21 cellular contexts compared by ENCODE assay signal in genomic region chr3:120764206-120764605, GRCh38. TPM values are rescaled to one million over a fixed set of nuclear protein-coding genes. Genes with fewer than 3 reads are reported as not detected.
DNase-seq lines count a peak whose midpoint lies in the region; ATAC-seq, FAIRE-seq and TF ChIP-seq lines count a peak whose summit lies in the region.
"Had no signal": no experiment of that assay in that cellular context is flagged by ENCODE, and none has a peak within 500 bp of the region (broad histone marks: within the 10 kb centered on the region; RNA-seq: fewer than 3 reads in every experiment).

No MANE protein-coding gene starts in this region.

- CTCF ChIA-PET in GM12878 (lab: Yijun Ruan, JAX) = interaction anchor here (1.3 to 3.0 kb wide), 7 partner anchors 9 to 205 kb away, joined by 3 to 14 read pairs (median 5); partner anchors contain the start of gene GTF2E1

- no peak for TF ChIP-seq RAD21 in GM12878 (IDR thresholded peaks at IDR 0.05; ENCODE audit: insufficient read depth, low read depth, low read length)

- peaks cover 46% of the 10 kb centered on the region for H3K79me2 ChIP-seq in GM12878 (ENCODE audit: control insufficient read depth, insufficient read depth, low read length)

- SMC1A ChIA-PET in GM12878 (lab: Charles Lee; ENCODE audit: uncharacterized antibody, unreplicated experiment) = interaction anchor here (0.6 to 4.3 kb wide), 10 partner anchors 9 to 189 kb away, joined by 3 to 27 read pairs (median 6); partner anchors contain the start of gene NDUFB4

- H3K27ac ChIP-seq in GM12878 (ENCODE audit: control insufficient read depth, insufficient read depth) (peak overlapping the region; percentile 65), aorta (ENCODE audit: low read depth in 1 of 2, low read length in 2 of 2) (no peak overlapping the region)
- H3K27ac ChIP-seq: BLaER1, hepatocyte, KMS-11 had no signal

- TF ChIP-seq EP300 in GM12878 (IDR thresholded peaks at IDR 0.05; ENCODE audit: borderline replicate concordance in 1 of 2, control insufficient read depth in 1 of 2, low read depth in 2 of 2, low read length in 2 of 2) = no peak

- peak overlapping the region; percentile 57 for H3K27ac Mint-ChIP-seq in osteocyte (ENCODE audit: unreplicated experiment)
- H3K27ac Mint-ChIP-seq: effector memory CD8-positive, alpha-beta T cell; T-helper 2 cell treated with Interferon-gamma antibody and Interleukin-4, amounts not matched to agents 5 μg/mL and 100 μg/mL, for 36 hours; type B pancreatic cell had no signal

- no peaks in the 10 kb centered on the region for H3K27me3 Mint-ChIP-seq in osteocyte (ENCODE audit: unreplicated experiment)
- H3K27me3 Mint-ChIP-seq: central memory CD8-positive, alpha-beta T cell; effector memory CD8-positive, alpha-beta T cell; type B pancreatic cell had no signal

- H3K9me3 Mint-ChIP-seq in osteocyte (ENCODE audit: unreplicated experiment) = no peaks in the 10 kb centered on the region
- H3K9me3 Mint-ChIP-seq: central memory CD8-positive, alpha-beta T cell; effector memory CD8-positive, alpha-beta T cell; neural crest cell had no signal

- DNase-seq in NCI-H2029 treated with DMSO at 0.1 percent for 48 hours (lab: John Stamatoyannopoulos, UW) = peak; percentile 12
- no peak for DNase-seq in NCI-H2029 (lab: John Stamatoyannopoulos, UW)
- no peak for DNase-seq in GM12878 (ENCODE audit: low read depth, low spot score)
- no peak for DNase-seq in osteocyte (ENCODE audit: extremely low spot score, unreplicated experiment)
- DNase-seq in SW 1271 (lab: John Stamatoyannopoulos, UW) = no peak
- no peak for DNase-seq in aorta
- no peak for DNase-seq in NK-92 (lab: John Stamatoyannopoulos, UW; ENCODE audit: unreplicated experiment)
- DNase-seq: 8988T; effector memory CD8-positive, alpha-beta T cell; NCI-H1105; NCI-H446; SHP77 treated with DMSO at 0.1 percent for 48 hours; stimulated activated naive CD8-positive, alpha-beta T cell treated with anti-CD3 and anti-CD28 coated beads, Interleukin-15, Interleukin-2, amounts not matched to agents 100 U/mL and 50 U/mL, for 24 hours had no signal

- H3K36me3 ChIP-seq in GM12878 (ENCODE audit: control insufficient read depth in 2 of 2, insufficient read depth in 2 of 2, low read length in 1 of 2) = no peaks in the 10 kb centered on the region
- H3K36me3 ChIP-seq in aorta (ENCODE audit: control insufficient read depth in 1 of 2, insufficient read depth in 2 of 2, low read length in 1 of 2) = no peaks in the 10 kb centered on the region

- FAIRE-seq in GM12878 (lab: Jason Lieb, UNC) = no peak

- no peak overlapping the region for H3K4me3 Mint-ChIP-seq in osteocyte (ENCODE audit: unreplicated experiment)
- H3K4me3 Mint-ChIP-seq: central memory CD8-positive, alpha-beta T cell; effector memory CD8-positive, alpha-beta T cell; neural crest cell; T-helper 2 cell treated with Interferon-gamma antibody and Interleukin-4, amounts not matched to agents 5 μg/mL and 100 μg/mL, for 36 hours; type B pancreatic cell had no signal

- RAD21 ChIA-PET in GM12878 (lab: Charles Lee; ENCODE audit: unreplicated experiment) = interaction anchor here (2.0 to 6.0 kb wide), 5 partner anchors 16 to 206 kb away, joined by 4 to 30 read pairs (median 8); partner anchors contain the start of genes GTF2E1, NDUFB4 and RABL3

- no peak overlapping the region for H2AFZ ChIP-seq in GM12878 (ENCODE audit: control insufficient read depth, low read depth, low read length)
- H2AFZ ChIP-seq: hepatocyte had no signal

- TF ChIP-seq POLR2A in GM12878 (IDR thresholded peaks at IDR 0.05; ENCODE audit: low read depth, low read length) = no peak

- H3K4me1 Mint-ChIP-seq in osteocyte (ENCODE audit: unreplicated experiment) = peaks cover 50% of the 10 kb centered on the region

- POLR2A ChIA-PET in GM12878 (lab: Charles Lee) = interaction anchor here (0.9 to 1.8 kb wide), 5 partner anchors 8 to 167 kb away, joined by 3 to 5 read pairs (median 4); no protein-coding TSS in a partner anchor

- BruUV-seq in GM12878 (replicated peaks; lab: Mats Ljungman, UMichigan) = no TSS peak

- no peak overlapping the region for H3K9ac ChIP-seq in GM12878 (ENCODE audit: control insufficient read depth, insufficient read depth, low read length)
- H3K9ac ChIP-seq: BLaER1, KMS-11 had no signal

- peaks cover 7% of the 10 kb centered on the region for H3K36me3 Mint-ChIP-seq in osteocyte (ENCODE audit: unreplicated experiment)

- H3K9me3 ChIP-seq in GM12878 (replicated peaks; ENCODE audit: control insufficient read depth, insufficient read depth, low read length) (no peaks in the 10 kb centered on the region; the same call in 2 of the 3 replicates), aorta (ENCODE audit: control insufficient read depth, low read length) (no peaks in the 10 kb centered on the region)

- no peaks in the 10 kb centered on the region for H4K20me1 ChIP-seq in GM12878 (ENCODE audit: control insufficient read depth, insufficient read depth)

- no peak for TF ChIP-seq CTCF in GM12878 (IDR thresholded peaks at IDR 0.05 in 2 of 3, conservative IDR thresholded peaks at IDR 0.05 in 1 of 3; ENCODE audit: control insufficient read depth in 2 of 3, extremely low read depth in 1 of 3, insufficient read depth in 1 of 3, low read depth in 3 of 3, low read length in 3 of 3)
- TF ChIP-seq CTCF in osteocyte (IDR thresholded peaks at IDR 0.05) = no peak

- peak; percentile 5 for ATAC-seq in HG03175 (IDR thresholded peaks at IDR 0.05; ENCODE audit: unreplicated experiment)
- peak; percentile 38 for ATAC-seq in GM12878
- ATAC-seq in aorta (ENCODE audit: low FRiP score) = no peak
- ATAC-seq: effector memory CD8-positive, alpha-beta T cell; stimulated activated naive CD8-positive, alpha-beta T cell treated with anti-CD3 and anti-CD28 coated beads, Interleukin-15, Interleukin-2, amounts not matched to agents 100 U/mL and 50 U/mL, for 24 hours had no signal

- peak overlapping the region; percentile 59 for H3K4me2 ChIP-seq in GM12878 (ENCODE audit: control insufficient read depth, insufficient read depth)
- H3K4me2 ChIP-seq: BLaER1, hepatocyte had no signal

- H3K4me1 ChIP-seq in GM12878 (ENCODE audit: control insufficient read depth, insufficient read depth, low read length) = peaks cover 18% of the 10 kb centered on the region
- peaks cover 0 to 3% of the 10 kb centered on the region in 2 donors for H3K4me1 ChIP-seq in aorta (ENCODE audit: control insufficient read depth in 1 of 2, insufficient read depth in 2 of 2, low read length in 2 of 2)

- intact Hi-C loops in GM12878 (cut with micrococcal nuclease; ENCODE audit: unreplicated experiment) = no loop called here
- intact Hi-C loops in aorta (cut with DNase I) = no loop called here

- H3K4me3 ChIP-seq in GM12878 (0 out of 2 replicates have a peak overlapping the region, but pooled peaks have one; percentile 31), aorta (ENCODE audit: low read length in 2 of 2) (no peak overlapping the region)
- H3K4me3 ChIP-seq: BLaER1, hepatocyte had no signal

- in situ Hi-C loops in GM12878 (cut with MboI) = no loop called here

- H3K27me3 ChIP-seq in GM12878 (replicated peaks in 1 of 2; ENCODE audit: control insufficient read depth in 2 of 2, insufficient read depth in 2 of 2, low read length in 1 of 2) (no peaks in the 10 kb centered on the region), aorta (ENCODE audit: control insufficient read depth in 1 of 2, insufficient read depth in 2 of 2, low read length in 1 of 2) (no peaks in the 10 kb centered on the region)
- H3K27me3 ChIP-seq: BLaER1, hepatocyte had no signal

TF ChIP-seq in GM12878, 131 proteins besides CTCF, POLR2A, EP300 and RAD21 (continues in another document):
- TF ChIP-seq DPF2 (IDR thresholded peaks at IDR 0.05) (no peak), POU2F2 (IDR thresholded peaks at IDR 0.05; ENCODE audit: borderline replicate concordance, low read depth, low read length) (no peak), TARDBP (IDR thresholded peaks at IDR 0.05; ENCODE audit: borderline replicate concordance) (no peak)

RNA-seq across cellular contexts. Expression of gene GTF2E1, which starts 21.7 kb away (rescaled TPM):
- total RNA-seq in GM12878 (2013; cell fraction: nucleolus; rRNA removed) = 28.0 and 28.5 TPM in 2 replicates
- 14.9 and 17.5 TPM in 2 replicates for total RNA-seq in GM12878 (2014; rRNA removed)
- 17.9 and 18.5 TPM in 2 replicates for total RNA-seq in GM12878 (2014; rRNA removed; fragmentation: Illumina TruSeq; extraction: Trizol)
- total RNA-seq in GM12878 (2021) = 22.8 and 24.9 TPM in 2 replicates
- 16.5 TPM for polyA plus RNA-seq in GM12878 (2011; ENCODE audit: low read depth)
- 19.2 and 31.2 TPM in 2 replicates for polyA plus RNA-seq in GM12878 (2011; rRNA removed)
- polyA plus RNA-seq in GM12878 (2011; cell fraction: cytosol; rRNA removed) = 12.5 and 12.8 TPM in 2 replicates
- 7.3 and 7.7 TPM in 2 replicates for polyA plus RNA-seq in GM12878 (2011; cell fraction: nucleus; rRNA removed)
- polyA plus RNA-seq in GM12878 (2012) = 6.8 and 11.6 TPM in 2 replicates
- 21.9 and 28.9 TPM in 2 replicates for polyA plus RNA-seq in GM12878 (2014; fragmentation: Illumina TruSeq; extraction: Trizol)
- polyA plus RNA-seq in GM12878 (2014; fragmentation: Nextera tagmentation; extraction: Ambion mirVana) = 10 to 100 TPM in 1 of 2 experiments, 1 to 10 TPM in 1; 9.2 to 17.6 TPM
- polyA plus RNA-seq in GM12878 (2014; rRNA removed) = 14.1 and 14.5 TPM in 2 replicates
- 10 to 100 TPM; 13.0 to 13.9 TPM for polyA plus RNA-seq in GM12878 (2016; fragmentation: Nextera tagmentation; extraction: Ambion mirVana)
- polyA minus RNA-seq in GM12878 (2011; rRNA and poly(A)+ RNA removed) = 16.6 and 32.4 TPM in 2 replicates
- 6.2 and 7.6 TPM in 2 replicates for polyA minus RNA-seq in GM12878 (2011; cell fraction: cytosol; rRNA and poly(A)+ RNA removed)
- polyA minus RNA-seq in GM12878 (2011; cell fraction: nucleus; rRNA and poly(A)+ RNA removed) = 6.9 and 14.5 TPM in 2 replicates
- total RNA-seq in osteocyte = 17.2 and 19.3 TPM in 2 replicates
- total RNA-seq in aorta = 10 to 100 TPM; 11.9 to 15.8 TPM
- polyA plus RNA-seq in aorta = 1 to 10 TPM; 4.3 to 4.8 TPM

RNA-seq across cellular contexts. Expression of gene RABL3, which starts 21.9 kb away (rescaled TPM):
- total RNA-seq in GM12878 (2013; cell fraction: nucleolus; rRNA removed) = 15.9 and 16.3 TPM in 2 replicates
- total RNA-seq in GM12878 (2014; rRNA removed) (10.5 and 11.1 TPM in 2 replicates), GM12878 (2014; rRNA removed; fragmentation: Illumina TruSeq; extraction: Trizol) (21.7 and 21.8 TPM in 2 replicates), GM12878 (2021) (22.2 and 23.3 TPM in 2 replicates), osteocyte (17.4 and 22.2 TPM in 2 replicates), aorta (10 to 100 TPM; 16.6 to 20.4 TPM)
- polyA plus RNA-seq in GM12878 (2011; ENCODE audit: low read depth) = 14.2 TPM
- polyA plus RNA-seq in GM12878 (2011; rRNA removed) (12.8 and 19.4 TPM in 2 replicates), GM12878 (2014; fragmentation: Illumina TruSeq; extraction: Trizol) (37.7 and 50.0 TPM in 2 replicates), GM12878 (2014; fragmentation: Nextera tagmentation; extraction: Ambion mirVana) (10 to 100 TPM; 28.1 to 30.3 TPM), GM12878 (2014; rRNA removed) (13.6 and 14.4 TPM in 2 replicates), GM12878 (2016; fragmentation: Nextera tagmentation; extraction: Ambion mirVana) (10 to 100 TPM; 36.5 to 38.0 TPM), aorta (1 to 10 TPM; 6.9 to 8.9 TPM)
- 4.6 and 5.3 TPM in 2 replicates for polyA plus RNA-seq in GM12878 (2011; cell fraction: cytosol; rRNA removed)
- 2.8 and 3.6 TPM in 2 replicates for polyA plus RNA-seq in GM12878 (2011; cell fraction: nucleus; rRNA removed)
- 16.3 and 16.4 TPM in 2 replicates for polyA plus RNA-seq in GM12878 (2012)
- 6.7 and 7.9 TPM in 2 replicates for polyA minus RNA-seq in GM12878 (2011; rRNA and poly(A)+ RNA removed)
- polyA minus RNA-seq in GM12878 (2011; cell fraction: cytosol; rRNA and poly(A)+ RNA removed) = 1.9 and 2.6 TPM in 2 replicates
- 2.2 and 5.0 TPM in 2 replicates for polyA minus RNA-seq in GM12878 (2011; cell fraction: nucleus; rRNA and poly(A)+ RNA removed)
